In the genomic region with DNA sequence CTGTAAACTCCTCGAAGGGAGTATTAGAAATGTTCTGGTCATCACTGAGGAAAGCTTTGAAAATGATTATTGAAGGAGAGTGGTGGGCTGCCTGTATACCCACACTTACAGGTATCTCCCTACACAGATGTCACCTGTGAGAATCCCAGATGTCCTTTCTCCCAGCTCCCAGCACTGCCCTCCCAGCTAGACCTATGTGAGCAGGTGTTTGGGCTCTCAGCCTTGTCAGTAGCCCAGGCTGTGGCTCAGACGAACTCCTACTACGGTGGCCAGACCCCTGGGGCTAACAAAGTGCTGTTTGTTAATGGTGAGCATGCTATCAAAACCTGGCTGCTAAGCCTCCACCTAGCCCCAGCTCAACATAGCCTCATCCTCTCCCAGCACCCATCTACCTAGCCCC, we compare ENCODE assay signal across 29 cellular contexts. TPM values are rescaled to one million over a fixed set of nuclear protein-coding genes. Genes with fewer than 3 reads are reported as not detected.
DNase-seq lines count a peak whose midpoint lies in the region; ATAC-seq, FAIRE-seq and TF ChIP-seq lines count a peak whose summit lies in the region.
"Had no signal": no experiment of that assay in that cellular context is flagged by ENCODE, and none has a peak within 500 bp of the region (broad histone marks: within the 10 kb centered on the region; RNA-seq: fewer than 3 reads in every experiment).

No MANE protein-coding gene starts in this region.

- H3K27me3 ChIP-seq in body of pancreas (no peaks in the 10 kb centered on the region), osteoblast (ENCODE audit: insufficient read depth, low read length) (peaks cover 39% of the 10 kb centered on the region), pancreas (no peaks in the 10 kb centered on the region), prostate gland (replicated peaks; ENCODE audit: insufficient read depth) (no peaks in the 10 kb centered on the region)

- H3K27ac Mint-ChIP-seq in activated naive CD4-positive, alpha-beta T cell treated with anti-CD3 and anti-CD28 coated beads for 36 hours, result no peak overlapping the region
- H3K27ac Mint-ChIP-seq: CD14-positive monocyte; CD4-positive, alpha-beta memory T cell; CD4-positive, CD25-positive, alpha-beta regulatory T cell; CD8-positive, alpha-beta memory T cell had no signal

- CTCF ChIA-PET in activated naive CD4-positive, alpha-beta T cell treated with anti-CD3 and anti-CD28 coated beads for 36 hours (lab: Charles Lee), result interaction anchor here (0.9 kb wide), 1 partner anchor 34 kb away, joined by 3 read pairs; no protein-coding TSS in a partner anchor

- H3K4me3 ChIP-seq in body of pancreas (no peak overlapping the region), osteoblast (ENCODE audit: insufficient read depth, low read length) (no peak overlapping the region), pancreas (no peak overlapping the region), prostate gland (no peak overlapping the region)
- H3K4me3 ChIP-seq: BLaER1, GM12878 had no signal

- H4K20me1 ChIP-seq in osteoblast (ENCODE audit: insufficient read depth, low read length), result no peaks in the 10 kb centered on the region
- H4K20me1 ChIP-seq: BLaER1 had no signal

- H3K4me1 ChIP-seq in body of pancreas (peaks cover 35% of the 10 kb centered on the region), osteoblast (ENCODE audit: insufficient read depth, low read length) (no peaks in the 10 kb centered on the region), pancreas (peaks cover 0 to 9% (median 0%) of the 10 kb centered on the region in 3 donors), prostate gland (replicated peaks) (no peaks in the 10 kb centered on the region)
- H3K4me1 ChIP-seq: BE2C, BLaER1 had no signal

- no peak for FAIRE-seq in pancreas (lab: Jason Lieb, UNC)
- FAIRE-seq: A204.1, GM12878 had no signal

- intact Hi-C loops in body of pancreas (cut with DNase I) (no loop called here), pancreas (cut with DNase I) (no loop called here), prostate gland (cut with DNase I) (no loop called here)
- intact Hi-C loops in activated naive CD4-positive, alpha-beta T cell treated with anti-CD3 and anti-CD28 coated beads for 36 hours (cut with micrococcal nuclease), result no loop called here

- H3K9me3 ChIP-seq in body of pancreas (no peaks in the 10 kb centered on the region), osteoblast (ENCODE audit: low read depth, low read length) (no peaks in the 10 kb centered on the region), pancreas (no peaks in the 10 kb centered on the region), prostate gland (no peaks in the 10 kb centered on the region)
- H3K9me3 ChIP-seq: BE2C had no signal

- TF ChIP-seq CTCF in body of pancreas (IDR thresholded peaks at IDR 0.05), result no peak
- TF ChIP-seq CTCF in osteoblast (IDR thresholded peaks at IDR 0.05; ENCODE audit: extremely low read depth, low read depth, low read length), result no peak
- TF ChIP-seq CTCF in pancreas (IDR thresholded peaks at IDR 0.05), result no peak
- TF ChIP-seq CTCF in prostate gland (IDR thresholded peaks at IDR 0.05), result no peak

- H3K9me3 Mint-ChIP-seq in activated naive CD4-positive, alpha-beta T cell treated with anti-CD3 and anti-CD28 coated beads for 36 hours, result no peaks in the 10 kb centered on the region

- no peak overlapping the region for H2AFZ ChIP-seq in osteoblast (ENCODE audit: low read length)

- no peaks in the 10 kb centered on the region for H3K79me2 ChIP-seq in osteoblast (ENCODE audit: insufficient read depth, low read length)

- H3K27ac ChIP-seq in body of pancreas, result no peak overlapping the region
- no peak overlapping the region for H3K27ac ChIP-seq in osteoblast (ENCODE audit: low read depth, low read length)
- H3K27ac ChIP-seq in pancreas, result peak overlapping the region in 1 of 4 donors; percentile 3
- no peak overlapping the region for H3K27ac ChIP-seq in prostate gland
- H3K27ac ChIP-seq: BLaER1 had no signal

- H3K4me3 Mint-ChIP-seq in activated naive CD4-positive, alpha-beta T cell treated with anti-CD3 and anti-CD28 coated beads for 36 hours, result no peak overlapping the region
- H3K4me3 Mint-ChIP-seq: CD14-positive monocyte; CD4-positive, CD25-positive, alpha-beta regulatory T cell had no signal

- no peak overlapping the region for H3K4me2 ChIP-seq in osteoblast (ENCODE audit: insufficient read depth, low read length)
- H3K4me2 ChIP-seq: BLaER1 had no signal

- no peaks in the 10 kb centered on the region for H3K36me3 Mint-ChIP-seq in activated naive CD4-positive, alpha-beta T cell treated with anti-CD3 and anti-CD28 coated beads for 36 hours (ENCODE audit: low read depth)
- H3K36me3 Mint-ChIP-seq: CD4-positive, CD25-positive, alpha-beta regulatory T cell had no signal

- 24% methylated on average over 3 of the region's 3 CpGs for WGBS in body of pancreas, 2 donors
- 24 to 27% methylated on average over 3 of the region's 3 CpGs for WGBS in pancreas, 2 donors
- 78% methylated on average over 3 of the region's 3 CpGs for WGBS in prostate gland

- peak in 3 of 4 donors; percentile 10 to 68 (median 28) for DNase-seq in body of pancreas
- DNase-seq in osteoblast (ENCODE audit: insufficient read length, low spot score, missing footprints), result peak; percentile 11
- DNase-seq in pancreas, result peak in 4 of 6 donors; percentile 19 to 70 (median 46)
- DNase-seq in activated naive CD4-positive, alpha-beta T cell treated with anti-CD3 and anti-CD28 coated beads for 36 hours, result no peak
- no peak for DNase-seq in prostate gland (ENCODE audit: low spot score)
- DNase-seq: 8988T; ACHN; BE2C; C1 segment of cervical spinal cord; CD4-positive, alpha-beta memory T cell; CD4-positive, CD25-positive, alpha-beta regulatory T cell; CD8-positive, alpha-beta memory T cell; COR-L47; DMS 273 treated with DMSO at 0.1 percent for 48 hours; DMS153; DMS53; DMS79; DND-41; EL; GDM1 had no signal

- H3K36me3 ChIP-seq in body of pancreas (replicated peaks in 1 of 2; ENCODE audit: insufficient read depth in 1 of 2, low read depth in 2 of 2), result no peaks in the 10 kb centered on the region
- H3K36me3 ChIP-seq in osteoblast (ENCODE audit: insufficient read depth, low read length), result no peaks in the 10 kb centered on the region
- H3K36me3 ChIP-seq in pancreas, result no peaks in the 10 kb centered on the region
- H3K36me3 ChIP-seq in prostate gland, result no peaks in the 10 kb centered on the region
- H3K36me3 ChIP-seq: BE2C, BLaER1 had no signal

- no peak for TF ChIP-seq POLR2A in body of pancreas (IDR thresholded peaks at IDR 0.05)
- TF ChIP-seq POLR2A in prostate gland (IDR thresholded peaks at IDR 0.05), result no peak

- H3K27me3 Mint-ChIP-seq in activated naive CD4-positive, alpha-beta T cell treated with anti-CD3 and anti-CD28 coated beads for 36 hours (ENCODE audit: low read depth), result peaks cover 79% of the 10 kb centered on the region

- H3K4me1 Mint-ChIP-seq in activated naive CD4-positive, alpha-beta T cell treated with anti-CD3 and anti-CD28 coated beads for 36 hours (ENCODE audit: low read depth), result peaks cover 9% of the 10 kb centered on the region

- ATAC-seq in body of pancreas, result no peak
- ATAC-seq in pancreas, result peak in 1 of 4 donors; percentile 9
- ATAC-seq in GM18511 (IDR thresholded peaks at IDR 0.05; ENCODE audit: unreplicated experiment), result no peak
- ATAC-seq: GM12878 had no signal

RNA-seq across cellular contexts. Expression of a gene that starts 7.1 kb away (rescaled TPM):
- 10 to 100 TPM; 10.9 to 43.8 TPM for total RNA-seq in body of pancreas
- not detected in 2 replicates for total RNA-seq in osteoblast
- total RNA-seq in pancreas, result 10 to 100 TPM; 14.0 to 30.1 (median 23.4) TPM
- polyA plus RNA-seq in pancreas, result 10 to 100 TPM; 15.5 to 17.6 TPM
- total RNA-seq in activated naive CD4-positive, alpha-beta T cell treated with anti-CD3 and anti-CD28 coated beads for 36 hours, result 1 to 10 TPM; 1.3 to 1.4 TPM
- total RNA-seq in prostate gland, result 10 to 100 TPM; 11.9 to 15.2 TPM
- polyA plus RNA-seq: CD14-positive monocyte had no signal

RNA-seq across cellular contexts. Expression of a gene that starts 57.5 kb away (rescaled TPM):
- total RNA-seq in body of pancreas (not detected), osteoblast (under 0.01 TPM in 1 of 2 replicates, not detected in the other), pancreas (under 1 TPM in 1 of 6 donors, not detected in 5; 0.03 TPM), prostate gland (under 1 TPM in 1 of 2 donors, not detected in 1; 0.62 TPM)
- polyA plus RNA-seq in pancreas, result under 1 TPM in 1 of 2 donors, not detected in 1; 0.02 TPM
- total RNA-seq in activated naive CD4-positive, alpha-beta T cell treated with anti-CD3 and anti-CD28 coated beads for 36 hours, result not detected
- total RNA-seq: A673; CD4-positive, alpha-beta memory T cell; CD4-positive, CD25-positive, alpha-beta regulatory T cell; CD8-positive, alpha-beta memory T cell; Daoy; G401; GM12878 had no signal
- polyA plus RNA-seq: AG04450; CD14-positive monocyte; CD4-positive, alpha-beta memory T cell; CD4-positive, CD25-positive, alpha-beta regulatory T cell; CD8-positive, alpha-beta memory T cell had no signal

Comparison
In these comparisons a context has a peak if more than half of its experiments do, and no peak if none do; other contexts are left out.
1. DNase-seq: peak in body of pancreas (3 of 4), osteoblast (single experiment) and pancreas (4 of 6); none in activated naive CD4-positive, alpha-beta T cell treated with anti-CD3 and anti-CD28 coated beads for 36 hours (single experiment) and prostate gland (single experiment).
2. RNA of a gene that starts 7.1 kb away (total RNA-seq): 10.9 to 43.8 TPM in body of pancreas, 14.0 to 30.1 TPM in pancreas and 11.9 to 15.2 TPM in prostate gland; 1.3 to 1.4 TPM in activated naive CD4-positive, alpha-beta T cell treated with anti-CD3 and anti-CD28 coated beads for 36 hours and not detected in osteoblast; every median in the first group is over 4 times any median in the second.